Comparison of ENCODE assay signal across 27 cellular contexts in genomic region chr5:79454043-79454442, GRCh38.
"Had no signal": no experiment of that assay in that cellular context is flagged by ENCODE, and none has a peak within 500 bp of the region (broad histone marks: within the 10 kb centered on the region; RNA-seq: fewer than 3 reads in every experiment).

No MANE protein-coding gene starts in this region.

- H3K4me3 ChIP-seq: colonic mucosa, esophagus squamous epithelium, gastroesophageal sphincter, heart left ventricle, hepatocyte, left lung, psoas muscle, sigmoid colon, thoracic aorta, tibial nerve, upper lobe of left lung had no signal

- ATAC-seq: foreskin keratinocyte; gastroesophageal sphincter; heart left ventricle; left cardiac atrium; left lung; naive thymus-derived CD4-positive, alpha-beta T cell; psoas muscle; right cardiac atrium; stimulated activated memory B cell treated with anti-CD40 and anti-IgM and Interleukin-4, amounts not matched to agents 10 μg/mL and 1 μg/mL and 100 μg/mL, for 72 hours had no signal

- H2AFZ ChIP-seq: hepatocyte had no signal

- H3K9me3 ChIP-seq: colonic mucosa, esophagus squamous epithelium, gastroesophageal sphincter, heart left ventricle, left lung, psoas muscle, sigmoid colon, thoracic aorta, tibial nerve, upper lobe of left lung had no signal

- H3K4me3 Mint-ChIP-seq: dendritic cell treated with granulocyte-macrophage colony-stimulating factor and Interleukin-4, amounts not matched to agents 40 ng/mL and 50 ng/mL, for 4 days; naive thymus-derived CD4-positive, alpha-beta T cell; nephron progenitor cell; stimulated activated memory B cell treated with anti-CD40 and anti-IgM and Interleukin-4, amounts not matched to agents 10 μg/mL and 1 μg/mL and 100 μg/mL, for 72 hours; stimulated activated naive CD8-positive, alpha-beta T cell treated with anti-CD3 and anti-CD28 coated beads, Interleukin-15, Interleukin-2, amounts not matched to agents 100 ng/mL and 50 ng/mL, for 24 hours had no signal

- H3K4me2 ChIP-seq: hepatocyte had no signal

- H3K9me3 Mint-ChIP-seq: dendritic cell treated with granulocyte-macrophage colony-stimulating factor and Interleukin-4, amounts not matched to agents 40 ng/mL and 50 ng/mL, for 4 days; naive thymus-derived CD4-positive, alpha-beta T cell; nephron progenitor cell; stimulated activated memory B cell treated with anti-CD40 and anti-IgM and Interleukin-4, amounts not matched to agents 10 μg/mL and 1 μg/mL and 100 μg/mL, for 72 hours; stimulated activated naive CD8-positive, alpha-beta T cell treated with anti-CD3 and anti-CD28 coated beads, Interleukin-15, Interleukin-2, amounts not matched to agents 100 ng/mL and 50 ng/mL, for 24 hours had no signal

- H3K36me3 ChIP-seq: colonic mucosa, gastroesophageal sphincter, left lung, thoracic aorta, tibial nerve, upper lobe of left lung had no signal

- H3K4me1 ChIP-seq: colonic mucosa, esophagus squamous epithelium, foreskin keratinocyte, gastroesophageal sphincter, left lung, psoas muscle, sigmoid colon, upper lobe of left lung had no signal

- DNase-seq: colonic mucosa; effector CD8-positive, alpha-beta T cell; esophagus squamous epithelium; foreskin keratinocyte; heart left ventricle; left cardiac atrium; left lung; mesenchymal stem cell; midbrain; naive thymus-derived CD4-positive, alpha-beta T cell; nephron progenitor cell; nucleus accumbens; posterior cingulate gyrus; psoas muscle; right cardiac atrium; sigmoid colon; stimulated activated CD4-positive, alpha-beta T cell treated with anti-CD3 and anti-CD28 coated beads, Interleukin-4, amount 100 ng/mL, for 4 hours; upper lobe of left lung had no signal

- H3K27ac ChIP-seq: colonic mucosa, esophagus squamous epithelium, foreskin keratinocyte, gastroesophageal sphincter, hepatocyte, left lung, psoas muscle, sigmoid colon, thoracic aorta, tibial nerve, upper lobe of left lung had no signal

- H3K27me3 ChIP-seq: colonic mucosa, esophagus squamous epithelium, foreskin keratinocyte, gastroesophageal sphincter, heart left ventricle, hepatocyte, left lung, sigmoid colon, tibial nerve, upper lobe of left lung had no signal

- H3K27ac Mint-ChIP-seq: dendritic cell treated with granulocyte-macrophage colony-stimulating factor and Interleukin-4, amounts not matched to agents 40 ng/mL and 50 ng/mL, for 4 days; naive thymus-derived CD4-positive, alpha-beta T cell; nephron progenitor cell; stimulated activated memory B cell treated with anti-CD40 and anti-IgM and Interleukin-4, amounts not matched to agents 10 μg/mL and 1 μg/mL and 100 μg/mL, for 72 hours; stimulated activated naive CD8-positive, alpha-beta T cell treated with anti-CD3 and anti-CD28 coated beads, Interleukin-15, Interleukin-2, amounts not matched to agents 100 ng/mL and 50 ng/mL, for 24 hours had no signal

- H3K4me1 Mint-ChIP-seq: naive thymus-derived CD4-positive, alpha-beta T cell had no signal

- FAIRE-seq: islet of Langerhans, urothelium cell line had no signal

- H3K27me3 Mint-ChIP-seq: stimulated activated memory B cell treated with anti-CD40 and anti-IgM and Interleukin-4, amounts not matched to agents 10 μg/mL and 1 μg/mL and 100 μg/mL, for 72 hours; stimulated activated naive CD8-positive, alpha-beta T cell treated with anti-CD3 and anti-CD28 coated beads, Interleukin-15, Interleukin-2, amounts not matched to agents 100 ng/mL and 50 ng/mL, for 24 hours had no signal
